ENCODE assay signal across 22 cellular contexts in genomic region chr14:89866458-89866857, GRCh38.
"Had no signal": no experiment of that assay in that cellular context is flagged by ENCODE, and none has a peak within 500 bp of the region (broad histone marks: within the 10 kb centered on the region; RNA-seq: fewer than 3 reads in every experiment).

No MANE protein-coding gene starts in this region.

- H3K27me3 ChIP-seq: brain microvascular endothelial cell, SJCRH30 had no signal

- H3K36me3 ChIP-seq: brain microvascular endothelial cell, SJCRH30 had no signal

- H3K4me2 ChIP-seq: SK-N-SH had no signal

- DNase-seq: activated CD4-positive, alpha-beta memory T cell treated with anti-CD3 and anti-CD28 coated beads, Interleukin-2, amount 10 ng/mL, durations not matched to agents 7 days and 5 days; activated CD4-positive, alpha-beta T cell treated with anti-CD3 and anti-CD28 coated beads, Interleukin-2, amount 10 ng/mL, durations not matched to agents 7 days and 5 days; activated CD4-positive, CD25-positive, alpha-beta regulatory T cell; activated gamma-delta T cell treated with Interleukin-2 at 50 U/mL for 16 hours; activated naive CD4-positive, alpha-beta T cell treated with anti-CD3 and anti-CD28 coated beads, Interleukin-2, amount 10 ng/mL, durations not matched to agents 7 days and 5 days; activated naive CD8-positive, alpha-beta T cell treated with anti-CD3 and anti-CD28 coated beads for 36 hours; activated T-cell treated with anti-CD3 and anti-CD28 coated beads for 4 hours; activated T-cell treated with anti-CD3 and anti-CD28 coated beads, Interleukin-2, amount 50 U/mL, for 48 hours; Karpas-422; NCI-H1048; NCI-H1417; NCI-H1930; NCI-H2171 treated with DMSO at 0.1 percent for 48 hours; NCI-H526; NCI-H82; Right ventricle myocardium superior; SJCRH30; SK-N-SH; T-helper 1 cell had no signal

- H3K27ac Mint-ChIP-seq: activated CD4-positive, alpha-beta memory T cell treated with anti-CD3 and anti-CD28 coated beads, Interleukin-2, amount 10 ng/mL, durations not matched to agents 7 days and 5 days; activated CD4-positive, alpha-beta T cell treated with anti-CD3 and anti-CD28 coated beads, Interleukin-2, amount 10 ng/mL, durations not matched to agents 7 days and 5 days; activated naive CD4-positive, alpha-beta T cell treated with anti-CD3 and anti-CD28 coated beads, Interleukin-2, amount 10 ng/mL, durations not matched to agents 7 days and 5 days; activated naive CD8-positive, alpha-beta T cell treated with anti-CD3 and anti-CD28 coated beads for 36 hours; activated T-helper 2 cell treated with anti-CD3 and anti-CD28 coated beads, Interferon-gamma antibody, Interleukin-2, Interleukin-4, amounts not matched to agents 10 μg/mL and 5 μg/mL and 100 μg/mL, durations not matched to agents 14 hours and 24 hours and 36 hours had no signal

- H3K4me1 Mint-ChIP-seq: activated CD4-positive, alpha-beta memory T cell treated with anti-CD3 and anti-CD28 coated beads, Interleukin-2, amount 10 ng/mL, durations not matched to agents 7 days and 5 days; activated CD4-positive, alpha-beta T cell treated with anti-CD3 and anti-CD28 coated beads, Interleukin-2, amount 10 ng/mL, durations not matched to agents 7 days and 5 days; activated naive CD4-positive, alpha-beta T cell treated with anti-CD3 and anti-CD28 coated beads, Interleukin-2, amount 10 ng/mL, durations not matched to agents 7 days and 5 days; activated naive CD8-positive, alpha-beta T cell treated with anti-CD3 and anti-CD28 coated beads for 36 hours had no signal

- H3K9ac ChIP-seq: SK-N-SH had no signal

- H3K4me3 ChIP-seq: SJCRH30 had no signal

- H3K27me3 Mint-ChIP-seq: activated CD4-positive, alpha-beta memory T cell treated with anti-CD3 and anti-CD28 coated beads, Interleukin-2, amount 10 ng/mL, durations not matched to agents 7 days and 5 days; activated naive CD4-positive, alpha-beta T cell treated with anti-CD3 and anti-CD28 coated beads, Interleukin-2, amount 10 ng/mL, durations not matched to agents 7 days and 5 days; activated naive CD8-positive, alpha-beta T cell treated with anti-CD3 and anti-CD28 coated beads for 36 hours had no signal

- H3K9me3 Mint-ChIP-seq: activated naive CD4-positive, alpha-beta T cell treated with anti-CD3 and anti-CD28 coated beads, Interleukin-2, amount 10 ng/mL, durations not matched to agents 7 days and 5 days; activated T-helper 2 cell treated with anti-CD3 and anti-CD28 coated beads, Interferon-gamma antibody, Interleukin-2, Interleukin-4, amounts not matched to agents 10 μg/mL and 5 μg/mL and 100 μg/mL, durations not matched to agents 14 hours and 24 hours and 36 hours had no signal

- H3K9me3 ChIP-seq: SJCRH30 had no signal

- H3K4me3 Mint-ChIP-seq: activated CD4-positive, alpha-beta memory T cell treated with anti-CD3 and anti-CD28 coated beads, Interleukin-2, amount 10 ng/mL, durations not matched to agents 7 days and 5 days; activated CD4-positive, alpha-beta T cell treated with anti-CD3 and anti-CD28 coated beads, Interleukin-2, amount 10 ng/mL, durations not matched to agents 7 days and 5 days; activated naive CD4-positive, alpha-beta T cell treated with anti-CD3 and anti-CD28 coated beads, Interleukin-2, amount 10 ng/mL, durations not matched to agents 7 days and 5 days; activated naive CD8-positive, alpha-beta T cell treated with anti-CD3 and anti-CD28 coated beads for 36 hours had no signal

- H3K27ac ChIP-seq: brain microvascular endothelial cell, SJCRH30, VCaP had no signal

- H3K36me3 Mint-ChIP-seq: activated naive CD4-positive, alpha-beta T cell treated with anti-CD3 and anti-CD28 coated beads, Interleukin-2, amount 10 ng/mL, durations not matched to agents 7 days and 5 days had no signal
